In genomic region chr5:173885054-173885443, GRCh38 we compare ENCODE assay signal across 12 cellular contexts. TPM values are rescaled to one million over a fixed set of nuclear protein-coding genes. Genes with fewer than 3 reads are reported as not detected.
DNase-seq lines count a peak whose midpoint lies in the region; TF ChIP-seq lines count a peak whose summit lies in the region.
"Had no signal": no experiment of that assay in that cellular context is flagged by ENCODE, and none has a peak within 500 bp of the region (broad histone marks: within the 10 kb centered on the region; RNA-seq: fewer than 3 reads in every experiment).

No MANE protein-coding gene starts in this region.

- H3K27ac ChIP-seq in Peyer's patch (peak overlapping the region; percentile 43 to 82 (median 58)), esophagus squamous epithelium (peak overlapping the region; percentile 28 to 77 (median 64)), suprapubic skin (peak overlapping the region; percentile 23)
- H3K27ac ChIP-seq: brain microvascular endothelial cell, neural progenitor cell had no signal

- 50 to 83% methylated on average over 1 of the region's 1 CpG for WGBS in esophagus squamous epithelium, 2 donors
- WGBS in suprapubic skin = 73% methylated on average over 1 of the region's 1 CpG

- DNase-seq in activated naive CD4-positive, alpha-beta T cell treated with anti-CD3 and anti-CD28 coated beads, Interleukin-2, amount 10 ng/mL, durations not matched to agents 7 days and 5 days = no peak
- no peak for DNase-seq in activated naive CD4-positive, alpha-beta T cell treated with anti-CD3 and anti-CD28 coated beads for 36 hours
- no peak for DNase-seq in Peyer's patch
- DNase-seq in esophagus squamous epithelium (lab: John Stamatoyannopoulos, UW) = no peak
- DNase-seq in suprapubic skin (ENCODE audit: low spot score in 2 of 2) = no peak
- DNase-seq in dedifferentiated amniotic fluid mesenchymal stem cell (ENCODE audit: extremely low spot score) = no peak
- DNase-seq in NCI-H1105 treated with DMSO at 0.1 percent for 48 hours (lab: John Stamatoyannopoulos, UW) = no peak
- no peak for DNase-seq in CD1c-positive myeloid dendritic cell (ENCODE audit: extremely low spot score)
- DNase-seq: brain microvascular endothelial cell, NCI-H2029, SK-N-SH had no signal

- peaks cover 16% of the 10 kb centered on the region for H3K9me3 Mint-ChIP-seq in activated naive CD4-positive, alpha-beta T cell treated with anti-CD3 and anti-CD28 coated beads, Interleukin-2, amount 10 ng/mL, durations not matched to agents 7 days and 5 days
- H3K9me3 Mint-ChIP-seq in activated naive CD4-positive, alpha-beta T cell treated with anti-CD3 and anti-CD28 coated beads for 36 hours = peaks cover 7% of the 10 kb centered on the region
- H3K9me3 Mint-ChIP-seq: neural progenitor cell had no signal

- no peaks in the 10 kb centered on the region for H3K36me3 ChIP-seq in Peyer's patch
- no peaks in the 10 kb centered on the region for H3K36me3 ChIP-seq in esophagus squamous epithelium
- no peaks in the 10 kb centered on the region for H3K36me3 ChIP-seq in suprapubic skin
- H3K36me3 ChIP-seq: brain microvascular endothelial cell, neural progenitor cell had no signal

- TF ChIP-seq POLR2A in Peyer's patch (IDR thresholded peaks at IDR 0.05) (no peak), esophagus squamous epithelium (IDR thresholded peaks at IDR 0.05) (no peak), suprapubic skin (IDR thresholded peaks at IDR 0.05) (no peak)

- H3K27me3 Mint-ChIP-seq in activated naive CD4-positive, alpha-beta T cell treated with anti-CD3 and anti-CD28 coated beads, Interleukin-2, amount 10 ng/mL, durations not matched to agents 7 days and 5 days = peaks cover 3% of the 10 kb centered on the region
- no peaks in the 10 kb centered on the region for H3K27me3 Mint-ChIP-seq in activated naive CD4-positive, alpha-beta T cell treated with anti-CD3 and anti-CD28 coated beads for 36 hours (ENCODE audit: low read depth)

- peak overlapping the region; percentile 85 for H3K27ac Mint-ChIP-seq in activated naive CD4-positive, alpha-beta T cell treated with anti-CD3 and anti-CD28 coated beads, Interleukin-2, amount 10 ng/mL, durations not matched to agents 7 days and 5 days
- H3K27ac Mint-ChIP-seq in activated naive CD4-positive, alpha-beta T cell treated with anti-CD3 and anti-CD28 coated beads for 36 hours = no peak overlapping the region
- H3K27ac Mint-ChIP-seq: neural progenitor cell had no signal

- H3K4me1 ChIP-seq in Peyer's patch (peaks cover 0 to 30% (median 5%) of the 10 kb centered on the region in 4 donors), esophagus squamous epithelium (peaks cover 16 to 57% (median 30%) of the 10 kb centered on the region in 3 donors), suprapubic skin (peaks cover 43% of the 10 kb centered on the region)
- H3K4me1 ChIP-seq: neural progenitor cell had no signal

- peaks cover 22% of the 10 kb centered on the region for H3K36me3 Mint-ChIP-seq in activated naive CD4-positive, alpha-beta T cell treated with anti-CD3 and anti-CD28 coated beads, Interleukin-2, amount 10 ng/mL, durations not matched to agents 7 days and 5 days
- peaks cover 2% of the 10 kb centered on the region for H3K36me3 Mint-ChIP-seq in activated naive CD4-positive, alpha-beta T cell treated with anti-CD3 and anti-CD28 coated beads for 36 hours (ENCODE audit: low read depth)
- H3K36me3 Mint-ChIP-seq: neural progenitor cell had no signal

- intact Hi-C loops in activated naive CD4-positive, alpha-beta T cell treated with anti-CD3 and anti-CD28 coated beads for 36 hours (cut with micrococcal nuclease) = loop anchor here (10.0 kb wide), 3 partner anchors 1110 to 1770 kb away; partner anchors contain the start of genes DUSP1, HRH2 and SFXN1
- intact Hi-C loops in esophagus squamous epithelium (cut with DNase I) = loop anchor here (10.0 kb wide), 1 partner anchor 100 kb away; no protein-coding TSS in a partner anchor

- peaks cover 62% of the 10 kb centered on the region for H3K4me1 Mint-ChIP-seq in activated naive CD4-positive, alpha-beta T cell treated with anti-CD3 and anti-CD28 coated beads, Interleukin-2, amount 10 ng/mL, durations not matched to agents 7 days and 5 days
- peaks cover 46% of the 10 kb centered on the region for H3K4me1 Mint-ChIP-seq in activated naive CD4-positive, alpha-beta T cell treated with anti-CD3 and anti-CD28 coated beads for 36 hours (ENCODE audit: low read depth)

- TF ChIP-seq EP300 in suprapubic skin (IDR thresholded peaks at IDR 0.05) = no peak

- H3K4me3 ChIP-seq in Peyer's patch (no peak overlapping the region), esophagus squamous epithelium (no peak overlapping the region), suprapubic skin (no peak overlapping the region)
- H3K4me3 ChIP-seq: neural progenitor cell had no signal

- H3K9me3 ChIP-seq in Peyer's patch (no peaks in the 10 kb centered on the region), esophagus squamous epithelium (no peaks in the 10 kb centered on the region), suprapubic skin (no peaks in the 10 kb centered on the region)
- H3K9me3 ChIP-seq: SK-N-SH had no signal

- H3K4me3 Mint-ChIP-seq in activated naive CD4-positive, alpha-beta T cell treated with anti-CD3 and anti-CD28 coated beads, Interleukin-2, amount 10 ng/mL, durations not matched to agents 7 days and 5 days = no peak overlapping the region
- H3K4me3 Mint-ChIP-seq in activated naive CD4-positive, alpha-beta T cell treated with anti-CD3 and anti-CD28 coated beads for 36 hours = no peak overlapping the region
- H3K4me3 Mint-ChIP-seq: neural progenitor cell had no signal

- CTCF ChIA-PET in activated naive CD4-positive, alpha-beta T cell treated with anti-CD3 and anti-CD28 coated beads, Interleukin-2, amount 10 ng/mL, durations not matched to agents 7 days and 5 days (lab: Charles Lee) = interaction anchor here (1.3 to 1.4 kb wide), 2 partner anchors 98 to 269 kb away, joined by 3 to 4 read pairs; no protein-coding TSS in a partner anchor
- CTCF ChIA-PET in activated naive CD4-positive, alpha-beta T cell treated with anti-CD3 and anti-CD28 coated beads for 36 hours (lab: Charles Lee) = interaction anchor here (0.6 to 1.3 kb wide), 4 partner anchors 11 to 256 kb away, joined by 3 to 4 read pairs (median 4); no protein-coding TSS in a partner anchor

- H3K27me3 ChIP-seq in Peyer's patch (no peaks in the 10 kb centered on the region), esophagus squamous epithelium (no peaks in the 10 kb centered on the region), suprapubic skin (no peaks in the 10 kb centered on the region)
- H3K27me3 ChIP-seq: brain microvascular endothelial cell had no signal

- TF ChIP-seq CTCF in Peyer's patch (IDR thresholded peaks at IDR 0.05) (no peak), esophagus squamous epithelium (IDR thresholded peaks at IDR 0.05) (no peak), suprapubic skin (IDR thresholded peaks at IDR 0.05) (no peak)

RNA-seq across cellular contexts. Expression of gene CPEB4, which starts 3.1 kb away (rescaled TPM):
- 1 to 10 TPM; 7.6 to 7.8 TPM for total RNA-seq in activated naive CD4-positive, alpha-beta T cell treated with anti-CD3 and anti-CD28 coated beads for 36 hours
- total RNA-seq in Peyer's patch (10 to 100 TPM; 29.7 to 67.0 (median 57.6) TPM), esophagus squamous epithelium (10 to 100 TPM; 33.2 to 51.6 (median 44.8) TPM), suprapubic skin (10 to 100 TPM; 45.2 to 70.7 (median 52.5) TPM)
